9 cellular contexts compared by ENCODE assay signal in genomic region chr22:30705710-30706651, GRCh38. TPM values are rescaled to one million over a fixed set of nuclear protein-coding genes. Genes with fewer than 3 reads are reported as not detected.
DNase-seq lines count a peak whose midpoint lies in the region; ATAC-seq and TF ChIP-seq lines count a peak whose summit lies in the region.
"Had no signal": no experiment of that assay in that cellular context is flagged by ENCODE, and none has a peak within 500 bp of the region (broad histone marks: within the 10 kb centered on the region; RNA-seq: fewer than 3 reads in every experiment).

No MANE protein-coding gene starts in this region.

- H3K9ac ChIP-seq in OCI-LY3 (ENCODE audit: low read length) = no peak overlapping the region

- peak; percentile 49 for DNase-seq in NK-92 treated with Interleukin-12 subunit alpha and Interleukin-12 subunit beta, amount 100 ng/mL, for 24 hours (lab: John Stamatoyannopoulos, UW)
- DNase-seq in NK-92 (lab: John Stamatoyannopoulos, UW; ENCODE audit: unreplicated experiment) (no peak), inferior parietal cortex (ENCODE audit: extremely low spot score) (peak; percentile 59), uterus (no peak), amniotic stem cell (lab: John Stamatoyannopoulos, UW) (no peak)
- DNase-seq in activated naive CD4-positive, alpha-beta T cell treated with Interleukin-2 at 50 U/mL for 16 hours = no peak

- no peaks in the 10 kb centered on the region for H3K79me2 ChIP-seq in OCI-LY3 (ENCODE audit: low read length)

- H3K27ac ChIP-seq in OCI-LY3 (ENCODE audit: low read length) (no peak overlapping the region), uterus (no peak overlapping the region)
- H3K27ac ChIP-seq: A549 had no signal

- H4K20me1 ChIP-seq in OCI-LY3 (ENCODE audit: insufficient read depth, low read length) = no peaks in the 10 kb centered on the region

- H3K36me3 ChIP-seq in OCI-LY3 (replicated peaks; ENCODE audit: low read depth, low read length) = no peaks in the 10 kb centered on the region
- no peaks in the 10 kb centered on the region for H3K36me3 ChIP-seq in uterus

- ATAC-seq in HG02759 (IDR thresholded peaks at IDR 0.05; ENCODE audit: unreplicated experiment) = peak; percentile 56
- ATAC-seq: A549 had no signal

- H3K27me3 ChIP-seq in OCI-LY3 (ENCODE audit: low read depth, low read length) = peaks cover 12% of the 10 kb centered on the region
- no peaks in the 10 kb centered on the region for H3K27me3 ChIP-seq in uterus

- H3K4me2 ChIP-seq in OCI-LY3 (ENCODE audit: low read length) = peak overlapping the region; percentile 68
- H3K4me2 ChIP-seq: A549 had no signal

- no peak for TF ChIP-seq POLR2A in uterus (IDR thresholded peaks at IDR 0.05)

- peaks cover 16% of the 10 kb centered on the region for H3K4me1 ChIP-seq in OCI-LY3 (ENCODE audit: low read length)
- H3K4me1 ChIP-seq in uterus = no peaks in the 10 kb centered on the region

- TF ChIP-seq CTCF in OCI-LY3 (IDR thresholded peaks at IDR 0.05; ENCODE audit: low read depth, low read length) (no peak), uterus (IDR thresholded peaks at IDR 0.05) (no peak)

- H3K4me3 ChIP-seq in OCI-LY3 (ENCODE audit: low read length) (peak overlapping the region; percentile 17), uterus (no peak overlapping the region)
- H3K4me3 ChIP-seq: A549 had no signal

- intact Hi-C loops in uterus (cut with DNase I; ENCODE audit: low total_unique reads) = no loop called here

- no peaks in the 10 kb centered on the region for H3K9me3 ChIP-seq in OCI-LY3 (ENCODE audit: insufficient read depth, low read length)
- no peaks in the 10 kb centered on the region for H3K9me3 ChIP-seq in uterus
- H3K9me3 ChIP-seq: A549 had no signal

- H2AFZ ChIP-seq in OCI-LY3 (ENCODE audit: low read depth, low read length) = no peak overlapping the region

RNA-seq across cellular contexts. Expression of gene OSBP2, which starts 11.3 kb away (rescaled TPM):
- total RNA-seq in uterus = 1 to 10 TPM in 3 of 4 donors, not detected in 1; 3.3 to 7.7 (median 4.6) TPM

RNA-seq across cellular contexts. Expression of gene DUSP18, which starts 38.3 kb away (rescaled TPM):
- 10 to 100 TPM in 1 of 4 donors, 1 to 10 TPM in 2, under 1 TPM in 1; 0.88 to 10.6 (median 9.8) TPM for total RNA-seq in uterus

Comparison
In these comparisons a context has a peak if more than half of its experiments do, and no peak if none do; other contexts are left out.
1. DNase-seq: peak in NK-92 treated with Interleukin-12 subunit alpha and Interleukin-12 subunit beta, amount 100 ng/mL, for 24 hours (single experiment) and inferior parietal cortex (single experiment); none in NK-92 (single experiment), uterus (0 of 2), activated naive CD4-positive, alpha-beta T cell treated with Interleukin-2 at 50 U/mL for 16 hours (single experiment) and amniotic stem cell (single experiment).